Comparison of ENCODE assay signal across 20 cellular contexts in the genomic region with DNA sequence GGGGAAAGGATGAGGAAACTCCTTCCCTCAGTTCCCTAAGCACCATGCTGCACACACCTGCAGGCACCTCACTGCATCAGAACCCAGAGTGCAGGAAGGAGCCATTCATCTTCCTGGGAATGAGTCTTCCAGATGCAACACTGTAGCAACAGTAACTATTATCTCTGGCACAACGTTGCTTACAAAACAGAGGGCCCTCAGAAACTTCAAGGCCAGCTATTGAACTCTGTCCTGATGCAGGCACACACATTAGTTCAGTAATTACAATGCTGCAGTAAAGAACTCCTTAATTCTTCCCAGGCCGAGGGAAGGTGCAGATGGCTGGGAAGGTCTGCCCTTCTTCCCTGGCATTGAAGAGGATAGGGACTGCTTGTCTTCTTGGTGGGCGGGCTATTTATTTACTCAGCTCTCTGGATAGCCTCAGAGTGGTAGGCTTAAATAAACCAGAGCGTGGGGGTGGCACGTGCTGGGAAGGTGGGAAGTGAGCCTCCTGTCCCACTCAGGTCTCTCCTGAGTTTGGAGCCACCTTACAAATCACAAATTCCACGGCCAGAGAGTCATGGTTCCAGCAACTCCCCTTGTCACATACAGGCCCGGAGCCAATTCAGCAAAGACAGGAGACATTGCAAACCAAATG.
DNase-seq lines count a peak whose midpoint lies in the region; ATAC-seq, FAIRE-seq and TF ChIP-seq lines count a peak whose summit lies in the region.
"Had no signal": no experiment of that assay in that cellular context is flagged by ENCODE, and none has a peak within 500 bp of the region (broad histone marks: within the 10 kb centered on the region; RNA-seq: fewer than 3 reads in every experiment).

No MANE protein-coding gene starts in this region.

- peak overlapping the region; percentile 41 for H3K27ac ChIP-seq in mesodermal cell (ENCODE audit: low read depth, low read length, severe bottlenecking)
- H3K27ac ChIP-seq: RWPE1 had no signal

- WGBS in mesodermal cell (ENCODE audit: insufficient coverage in 2 of 2), 2 experiments, result 74 to 90% methylated on average over 3 to 4 of the region's 7 CpGs

- no peak overlapping the region for H3K4me3 ChIP-seq in AG10803 (ENCODE audit: low read length)
- no peak overlapping the region for H3K4me3 ChIP-seq in mesodermal cell (ENCODE audit: extremely low read depth, insufficient read depth, low read length, poor library complexity, severe bottlenecking)
- H3K4me3 ChIP-seq: A549 had no signal

- H3K4me1 ChIP-seq in mesodermal cell (ENCODE audit: control insufficient read depth, insufficient read depth, low read length, poor library complexity, severe bottlenecking), result peaks cover 82% of the 10 kb centered on the region

- no peaks in the 10 kb centered on the region for H3K36me3 ChIP-seq in mesodermal cell (ENCODE audit: control insufficient read depth, insufficient read depth, low read length)

- peak; percentile 23 for FAIRE-seq in HTR-8/SVneo (lab: Jason Lieb, UNC)
- FAIRE-seq: A549, H1 had no signal

- ATAC-seq in GM18861 (IDR thresholded peaks at IDR 0.05; ENCODE audit: unreplicated experiment), result no peak
- ATAC-seq: A549 had no signal

- DNase-seq in AG10803 (ENCODE audit: low read depth) (peak; percentile 20), HTR-8/SVneo (ENCODE audit: insufficient read length, low spot score) (no peak), fibroblast of gingiva (ENCODE audit: low read depth) (peak; percentile 17), CD1c-positive myeloid dendritic cell (ENCODE audit: extremely low spot score) (no peak), C1 segment of cervical spinal cord (lab: John Stamatoyannopoulos, UW) (no peak), NCI-H2029 (lab: John Stamatoyannopoulos, UW) (no peak)
- DNase-seq: AML-193; CD4-positive, CD25-positive, alpha-beta regulatory T cell; KG1; NCI-H1092; NCI-H146; NCI-H226; NCI-H526; NK-92 treated with Interleukin-12 subunit alpha and Interleukin-12 subunit beta, amount 100 ng/mL, for 24 hours; OCI-M1 had no signal

- TF ChIP-seq CTCF in AG10803 (conservative IDR thresholded peaks at IDR 0.05; ENCODE audit: low read length), result no peak

- no peaks in the 10 kb centered on the region for H3K9me3 ChIP-seq in mesodermal cell (ENCODE audit: control insufficient read depth, low read length)
- H3K9me3 ChIP-seq: A549 had no signal

Comparison
In these comparisons a context has a peak if more than half of its experiments do, and no peak if none do; other contexts are left out.
1. DNase-seq: peak in AG10803 (single experiment) and fibroblast of gingiva (single experiment); none in HTR-8/SVneo (single experiment), CD1c-positive myeloid dendritic cell (single experiment), C1 segment of cervical spinal cord (0 of 14) and NCI-H2029 (single experiment).